ENCODE assay signal across 21 cellular contexts in the genomic region with DNA sequence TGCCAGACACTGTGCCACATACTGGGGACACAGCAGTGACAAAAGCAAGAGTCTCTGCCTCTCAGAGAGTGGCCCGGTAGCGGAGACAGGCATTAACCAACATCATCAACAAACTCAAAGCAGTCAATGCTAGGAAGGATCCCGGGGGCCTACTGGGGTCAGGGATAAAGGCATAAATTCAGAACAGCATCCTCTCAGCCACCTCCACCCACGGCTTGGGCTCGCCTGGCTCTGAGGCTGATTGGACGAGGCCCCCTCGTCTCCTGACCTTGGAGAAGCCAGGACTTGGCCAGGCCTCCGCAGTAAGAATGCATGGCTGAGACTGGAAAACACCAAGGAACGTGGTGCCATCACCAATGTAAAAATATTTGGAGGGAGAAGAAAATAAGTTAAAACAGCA.
"Had no signal": no experiment of that assay in that cellular context is flagged by ENCODE, and none has a peak within 500 bp of the region (broad histone marks: within the 10 kb centered on the region; RNA-seq: fewer than 3 reads in every experiment).

No MANE protein-coding gene starts in this region.

- H3K4me1 Mint-ChIP-seq: natural killer cell had no signal

- H3K4me3 Mint-ChIP-seq: effector memory CD8-positive, alpha-beta T cell; memory B cell; mesothelial cell of epicardium; natural killer cell; neural progenitor cell; stimulated activated memory B cell treated with anti-CD40 and anti-IgM and Interleukin-4, amounts not matched to agents 10 μg/mL and 1 μg/mL and 100 μg/mL, for 72 hours; stimulated activated naive CD8-positive, alpha-beta T cell treated with anti-CD3 and anti-CD28 coated beads, Interleukin-15, Interleukin-2, amounts not matched to agents 100 ng/mL and 50 ng/mL, for 24 hours had no signal

- ATAC-seq: effector memory CD8-positive, alpha-beta T cell; gastrocnemius medialis; heart right ventricle; left lung; lower lobe of right lung; natural killer cell had no signal

- H3K9me3 ChIP-seq: esophagus muscularis mucosa, gastrocnemius medialis, heart right ventricle, left lung, lower lobe of right lung, prostate gland, right lobe of liver, thoracic aorta, transverse colon had no signal

- H3K27me3 Mint-ChIP-seq: stimulated activated naive CD8-positive, alpha-beta T cell treated with anti-CD3 and anti-CD28 coated beads, Interleukin-15, Interleukin-2, amounts not matched to agents 100 ng/mL and 50 ng/mL, for 24 hours had no signal

- H3K4me1 ChIP-seq: gastrocnemius medialis, prostate gland, right lobe of liver, transverse colon had no signal

- DNase-seq: effector memory CD8-positive, alpha-beta T cell; gastrocnemius medialis; heart right ventricle; hypothalamus; left lung; lower lobe of right lung; natural killer cell; nucleus accumbens; stimulated activated CD4-positive, alpha-beta T cell treated with anti-CD3 and anti-CD28 coated beads, Interleukin-4, amount 100 ng/mL, for 24 hours; transverse colon had no signal

- H3K4me2 ChIP-seq: neural progenitor cell had no signal

- H3K9ac ChIP-seq: neural progenitor cell, parathyroid adenoma had no signal

- H3K4me3 ChIP-seq: esophagus muscularis mucosa, gastrocnemius medialis, heart right ventricle, left lung, lower lobe of right lung, neural progenitor cell, prostate gland, right lobe of liver, thoracic aorta, transverse colon had no signal

- H3K27ac Mint-ChIP-seq: effector memory CD8-positive, alpha-beta T cell; memory B cell; natural killer cell; stimulated activated memory B cell treated with anti-CD40 and anti-IgM and Interleukin-4, amounts not matched to agents 10 μg/mL and 1 μg/mL and 100 μg/mL, for 72 hours; stimulated activated naive CD8-positive, alpha-beta T cell treated with anti-CD3 and anti-CD28 coated beads, Interleukin-15, Interleukin-2, amounts not matched to agents 100 ng/mL and 50 ng/mL, for 24 hours had no signal

- H3K36me3 ChIP-seq: esophagus muscularis mucosa, gastrocnemius medialis, heart right ventricle, left lung, lower lobe of right lung, neural progenitor cell, prostate gland, right lobe of liver, thoracic aorta, transverse colon had no signal

- H3K9me3 Mint-ChIP-seq: effector memory CD8-positive, alpha-beta T cell; memory B cell; mesothelial cell of epicardium; natural killer cell; neural progenitor cell; stimulated activated memory B cell treated with anti-CD40 and anti-IgM and Interleukin-4, amounts not matched to agents 10 μg/mL and 1 μg/mL and 100 μg/mL, for 72 hours; stimulated activated naive CD8-positive, alpha-beta T cell treated with anti-CD3 and anti-CD28 coated beads, Interleukin-15, Interleukin-2, amounts not matched to agents 100 ng/mL and 50 ng/mL, for 24 hours had no signal

- H3K36me3 Mint-ChIP-seq: memory B cell; mesothelial cell of epicardium; natural killer cell; neural progenitor cell; stimulated activated memory B cell treated with anti-CD40 and anti-IgM and Interleukin-4, amounts not matched to agents 10 μg/mL and 1 μg/mL and 100 μg/mL, for 72 hours had no signal

- H3K27ac ChIP-seq: epithelial cell of prostate, esophagus muscularis mucosa, gastrocnemius medialis, heart right ventricle, left lung, lower lobe of right lung, neural progenitor cell, parathyroid adenoma, prostate gland, right lobe of liver, thoracic aorta, transverse colon had no signal

- H3K27me3 ChIP-seq: esophagus muscularis mucosa, gastrocnemius medialis, heart right ventricle, left lung, neural progenitor cell, right lobe of liver, transverse colon had no signal

- H2AFZ ChIP-seq: neural progenitor cell, parathyroid adenoma had no signal
